Comparison of ENCODE assay signal across 2 cellular contexts in genomic region chr11:7256943-7257342, GRCh38.
TF ChIP-seq lines count a peak whose summit lies in the region.

No MANE protein-coding gene starts in this region.

TF ChIP-seq in liver, 16 proteins besides CTCF, POLR2A, EP300 and RAD21:
- TF ChIP-seq HNF4G (IDR thresholded peaks at IDR 0.05) = peak; percentile 46
- TF ChIP-seq FOXA2 (IDR thresholded peaks at IDR 0.05) = peak; percentile 16
- no peak for TF ChIP-seq ATF3 (IDR thresholded peaks at IDR 0.05)
- peak; percentile 62 for TF ChIP-seq MAX (IDR thresholded peaks at IDR 0.05)
- no peak for TF ChIP-seq TAF1 (conservative IDR thresholded peaks at IDR 0.05)
- peak; percentile 49 for TF ChIP-seq REST (IDR thresholded peaks at IDR 0.05)
- peak; percentile 53 to 83 for TF ChIP-seq RXRA (IDR thresholded peaks at IDR 0.05)
- TF ChIP-seq NR2F2 (IDR thresholded peaks at IDR 0.05) = no peak
- TF ChIP-seq HNF4A (conservative IDR thresholded peaks at IDR 0.05) = peak; percentile 88 to 95
- TF ChIP-seq SP1 (IDR thresholded peaks at IDR 0.05) = peak; percentile 70
- peak; percentile 33 for TF ChIP-seq ZBTB33 (IDR thresholded peaks at IDR 0.05)
- no peak for TF ChIP-seq GABPA (IDR thresholded peaks at IDR 0.05 in 1 of 2, conservative IDR thresholded peaks at IDR 0.05 in 1 of 2)
- TF ChIP-seq YY1 (IDR thresholded peaks at IDR 0.05) = peak; percentile 65
- TF ChIP-seq EGR1 (IDR thresholded peaks at IDR 0.05; ENCODE audit: low read depth in 2 of 2) = no peak
- peak; percentile 61 to 87 for TF ChIP-seq JUND (IDR thresholded peaks at IDR 0.05)
- TF ChIP-seq FOXA1 (IDR thresholded peaks at IDR 0.05) = no peak
TF ChIP-seq in liver: peak in this region for 10.

TF ChIP-seq in HepG2, 621 proteins besides CTCF, POLR2A, EP300 and RAD21:
- TF ChIP-seq NFYC (CRISPR knock-in tag; IDR thresholded peaks at IDR 0.05) = no peak
- TF ChIP-seq PHF8 (CRISPR knock-in tag; IDR thresholded peaks at IDR 0.05) = no peak
- TF ChIP-seq ZNF580 (CRISPR knock-in tag; IDR thresholded peaks at IDR 0.05; ENCODE audit: borderline replicate concordance, low read depth) = no peak
- no peak for TF ChIP-seq ZMAT5 (CRISPR knock-in tag; IDR thresholded peaks at IDR 0.05; ENCODE audit: borderline replicate concordance, low read depth)
- no peak for TF ChIP-seq MED8 (CRISPR knock-in tag; IDR thresholded peaks at IDR 0.05; ENCODE audit: insufficient replicate concordance)
- TF ChIP-seq ZNF704 (CRISPR knock-in tag; IDR thresholded peaks at IDR 0.05; ENCODE audit: borderline replicate concordance) = no peak
- TF ChIP-seq GRHL1 (CRISPR knock-in tag; conservative IDR thresholded peaks at IDR 0.05) = no peak
- no peak for TF ChIP-seq SNAPC5 (CRISPR knock-in tag; IDR thresholded peaks at IDR 0.05; ENCODE audit: borderline replicate concordance)
- no peak for TF ChIP-seq PTBP1 (IDR thresholded peaks at IDR 0.05; ENCODE audit: low read depth, low read length, poor library complexity, severe bottlenecking)
- TF ChIP-seq ZNF24 (IDR thresholded peaks at IDR 0.05) = no peak
- TF ChIP-seq MYPOP (CRISPR knock-in tag; IDR thresholded peaks at IDR 0.05) = no peak
- TF ChIP-seq HBP1 (CRISPR knock-in tag; IDR thresholded peaks at IDR 0.05; ENCODE audit: low read depth) = no peak
- TF ChIP-seq ZBTB46 (CRISPR knock-in tag; IDR thresholded peaks at IDR 0.05; ENCODE audit: borderline replicate concordance) = no peak
- no peak for TF ChIP-seq ARID2 (CRISPR knock-in tag; IDR thresholded peaks at IDR 0.05; ENCODE audit: borderline replicate concordance)
- no peak for TF ChIP-seq KIAA2018 (CRISPR knock-in tag; IDR thresholded peaks at IDR 0.05; ENCODE audit: borderline replicate concordance)
- TF ChIP-seq MXD1 (CRISPR knock-in tag; IDR thresholded peaks at IDR 0.05) = no peak
- TF ChIP-seq GATA4 (IDR thresholded peaks at IDR 0.05; ENCODE audit: borderline replicate concordance, low read depth) = no peak
- no peak for TF ChIP-seq ARID4A (CRISPR knock-in tag; IDR thresholded peaks at IDR 0.05; ENCODE audit: borderline replicate concordance)
- no peak for TF ChIP-seq FOXM1 (CRISPR knock-in tag; IDR thresholded peaks at IDR 0.05)
